ENCODE assay signal across 1 cellular context in genomic region chr6:26172496-26172958, GRCh38.
TF ChIP-seq lines count a peak whose summit lies in the region.

No MANE protein-coding gene starts in this region.

TF ChIP-seq in K562, 482 proteins besides CTCF, POLR2A, EP300 and RAD21 (continued from another document and continues in another):
- TF ChIP-seq ATF4 (CRISPR knock-in tag; IDR thresholded peaks at IDR 0.05) = peak; percentile 47
- TF ChIP-seq PRPF4 (IDR thresholded peaks at IDR 0.05; ENCODE audit: insufficient read depth, low read depth, low read length, poor library complexity, severe bottlenecking) = no peak
- TF ChIP-seq ZBTB34 (CRISPR knock-in tag; IDR thresholded peaks at IDR 0.05) = no peak
- TF ChIP-seq ZNF785 (CRISPR knock-in tag; IDR thresholded peaks at IDR 0.05) = no peak
- no peak for TF ChIP-seq HOXB6 (CRISPR knock-in tag; IDR thresholded peaks at IDR 0.05; ENCODE audit: borderline replicate concordance)
- TF ChIP-seq GTF2E2 (tag; IDR thresholded peaks at IDR 0.05) = no peak
- TF ChIP-seq POLR3A (IDR thresholded peaks at IDR 0.05; ENCODE audit: borderline replicate concordance, extremely low read depth, insufficient read depth, insufficient read length) = no peak
- no peak for TF ChIP-seq HMG20A (CRISPR knock-in tag; conservative IDR thresholded peaks at IDR 0.05)
- TF ChIP-seq ILK (tag; IDR thresholded peaks at IDR 0.05; ENCODE audit: borderline replicate concordance, low read depth) = no peak
- no peak for TF ChIP-seq DNMT1 (IDR thresholded peaks at IDR 0.05)
- no peak for TF ChIP-seq MBD1 (CRISPR knock-in tag; IDR thresholded peaks at IDR 0.05)
- no peak for TF ChIP-seq HMG20B (CRISPR knock-in tag; IDR thresholded peaks at IDR 0.05)
- no peak for TF ChIP-seq GATA2 (CRISPR knock-in tag; IDR thresholded peaks at IDR 0.05)
- no peak for TF ChIP-seq ZNF282 (CRISPR knock-in tag; IDR thresholded peaks at IDR 0.05)
- TF ChIP-seq CHCHD3 (CRISPR knock-in tag; IDR thresholded peaks at IDR 0.05) = 0 out of 2 replicates have a peak, but pooled peaks have one; percentile 26
- no peak for TF ChIP-seq MXI1 (IDR thresholded peaks at IDR 0.05; ENCODE audit: low read depth, low read length)
- TF ChIP-seq PML (IDR thresholded peaks at IDR 0.05; ENCODE audit: low read length) = 0 out of 2 replicates have a peak, but pooled peaks have one; percentile 19
- TF ChIP-seq POLR2AphosphoS5 (IDR thresholded peaks at IDR 0.05; ENCODE audit: control insufficient read depth, insufficient read depth, low read depth, low read length) = peak; percentile 49; the same call in 1 of the 2 replicates
- no peak for TF ChIP-seq ZNF184 (CRISPR knock-in tag; IDR thresholded peaks at IDR 0.05)
- TF ChIP-seq NR2C2 (CRISPR knock-in tag; IDR thresholded peaks at IDR 0.05) = no peak
- TF ChIP-seq NR2C2 (tag; IDR thresholded peaks at IDR 0.05) = 0 out of 2 replicates have a peak, but pooled peaks have one; percentile 10
- TF ChIP-seq YY1 (IDR thresholded peaks at IDR 0.05; ENCODE audit: borderline replicate concordance in 1 of 3, control insufficient read depth in 1 of 3, extremely low read depth in 1 of 3, insufficient read depth in 3 of 3, insufficient read length in 1 of 3, insufficient replicate concordance in 2 of 3, low read depth in 1 of 3, low read length in 2 of 3) = no peak
- no peak for TF ChIP-seq TCF15 (CRISPR knock-in tag; IDR thresholded peaks at IDR 0.05)
- TF ChIP-seq VEZF1 (CRISPR knock-in tag; IDR thresholded peaks at IDR 0.05) = peak; percentile 39; the same call in 1 of the 2 replicates
- no peak for TF ChIP-seq ZNF316 (IDR thresholded peaks at IDR 0.05)
- TF ChIP-seq ZSCAN29 (IDR thresholded peaks at IDR 0.05) = no peak
- no peak for TF ChIP-seq KLF13 (tag; IDR thresholded peaks at IDR 0.05; ENCODE audit: borderline replicate concordance, low read depth)
- no peak for TF ChIP-seq MYC (IDR thresholded peaks at IDR 0.05; ENCODE audit: low read depth, low read length)
- TF ChIP-seq MYC (CRISPR knock-in tag; IDR thresholded peaks at IDR 0.05; ENCODE audit: borderline replicate concordance, low read depth) = no peak
- TF ChIP-seq ZNF318 (IDR thresholded peaks at IDR 0.05; ENCODE audit: borderline replicate concordance in 1 of 2, low read depth in 1 of 2) = no peak
- no peak for TF ChIP-seq XRCC3 (IDR thresholded peaks at IDR 0.05)
- TF ChIP-seq ZNF395 (CRISPR knock-in tag; IDR thresholded peaks at IDR 0.05) = peak; percentile 53; the same call in 1 of the 2 replicates
- TF ChIP-seq CHD1 (IDR thresholded peaks at IDR 0.05; ENCODE audit: low read length) = peak; percentile 37
- 0 out of 2 replicates have a peak, but pooled peaks have one; percentile 14 for TF ChIP-seq FOXM1 (IDR thresholded peaks at IDR 0.05; ENCODE audit: low read depth)
- TF ChIP-seq FOXM1 (CRISPR knock-in tag; IDR thresholded peaks at IDR 0.05; ENCODE audit: low read depth) = no peak
- TF ChIP-seq ZFPM2 (CRISPR knock-in tag; IDR thresholded peaks at IDR 0.05) = no peak
- TF ChIP-seq SIN3A (IDR thresholded peaks at IDR 0.05; ENCODE audit: borderline replicate concordance in 2 of 2, control insufficient read depth in 1 of 2, low read depth in 2 of 2, low read length in 2 of 2) = 0 out of 4 replicates have a peak, but pooled peaks of 1 of the 2 experiments have one; percentile 50
- TF ChIP-seq HNRNPLL (IDR thresholded peaks at IDR 0.05; ENCODE audit: low read depth, low read length, poor library complexity, severe bottlenecking) = no peak
- no peak for TF ChIP-seq BMI1 (IDR thresholded peaks at IDR 0.05; ENCODE audit: low read length)
- no peak for TF ChIP-seq ZNF512 (tag; IDR thresholded peaks at IDR 0.05)
- no peak for TF ChIP-seq SRSF9 (IDR thresholded peaks at IDR 0.05; ENCODE audit: borderline replicate concordance, low read depth, low read length)
- TF ChIP-seq ZNF311 (CRISPR knock-in tag; IDR thresholded peaks at IDR 0.05) = no peak
- TF ChIP-seq E2F6 (IDR thresholded peaks at IDR 0.05; ENCODE audit: borderline replicate concordance in 1 of 2, extremely low read depth in 1 of 2, insufficient read depth in 1 of 2, insufficient read length in 1 of 2, low read depth in 1 of 2, low read length in 1 of 2, poor library complexity in 1 of 2, severe bottlenecking in 1 of 2) = no peak
